ENCODE assay signal across 18 cellular contexts in the genomic region with DNA sequence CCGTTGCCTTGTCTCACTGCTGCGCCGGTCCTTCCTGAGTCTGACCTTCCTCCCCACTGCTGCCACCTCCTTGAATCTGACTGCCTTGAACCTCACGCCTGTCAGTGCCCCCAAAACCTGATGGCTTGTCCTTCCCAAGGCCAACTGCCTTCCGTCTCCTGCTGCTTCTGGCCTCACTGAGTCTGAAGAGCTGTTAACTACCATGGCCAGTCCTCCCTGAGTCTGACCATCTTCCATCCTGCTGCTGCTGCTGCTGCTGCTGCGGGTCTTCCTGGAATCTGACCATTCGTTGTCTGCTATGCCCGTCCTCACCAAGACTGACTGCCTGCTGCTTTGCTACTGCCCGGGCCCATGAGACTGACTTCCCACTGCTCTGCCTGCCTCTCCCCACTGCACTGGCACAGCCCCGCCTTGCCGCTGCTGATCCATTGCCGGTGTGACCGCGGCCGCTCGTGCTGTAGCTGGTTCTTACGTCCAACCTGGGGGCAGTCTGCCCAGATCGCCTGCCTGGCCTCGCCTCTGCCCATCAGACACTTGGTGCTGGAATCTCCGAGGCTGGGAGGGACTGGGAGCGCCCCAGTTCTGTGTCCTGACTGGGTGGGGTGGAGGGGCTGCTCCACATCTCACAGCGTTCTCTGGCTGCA. TPM values are rescaled to one million over a fixed set of nuclear protein-coding genes. Genes with fewer than 3 reads are reported as not detected.
DNase-seq lines count a peak whose midpoint lies in the region; ATAC-seq, FAIRE-seq and TF ChIP-seq lines count a peak whose summit lies in the region.
"Had no signal": no experiment of that assay in that cellular context is flagged by ENCODE, and none has a peak within 500 bp of the region (broad histone marks: within the 10 kb centered on the region; RNA-seq: fewer than 3 reads in every experiment).

No MANE protein-coding gene starts in this region.

- in situ Hi-C loops in K562 (cut with MboI), result no loop called here

- H3K4me1 Mint-ChIP-seq in CD4-positive, CD25-positive, alpha-beta regulatory T cell, result peaks cover 4 to 20% (median 8%) of the 10 kb centered on the region in 4 donors
- H3K4me1 Mint-ChIP-seq in GM23338 (peaks cover 15% of the 10 kb centered on the region; the same call in 2 of the 3 replicates), MCF 10A (ENCODE audit: insufficient read depth, unreplicated experiment) (no peaks in the 10 kb centered on the region), type B pancreatic cell (ENCODE audit: unreplicated experiment) (peaks cover 5% of the 10 kb centered on the region)

- TF ChIP-seq RAD21 in K562 (CRISPR knock-in tag; conservative IDR thresholded peaks at IDR 0.05 in 1 of 2, IDR thresholded peaks at IDR 0.05 in 1 of 2), result no peak

- peak overlapping the region; percentile 65 for H4K8ac ChIP-seq in neuronal stem cell (ENCODE audit: low read depth, low read length)

- no peak overlapping the region for H3K4ac ChIP-seq in neuronal stem cell (ENCODE audit: low read length)

- no peak overlapping the region for H2BK120ac ChIP-seq in neuronal stem cell (ENCODE audit: low read depth, low read length)

- no peaks in the 10 kb centered on the region for H3K9me3 ChIP-seq in CD4-positive, CD25-positive, alpha-beta regulatory T cell (ENCODE audit: control insufficient read depth in 2 of 2, low read length in 2 of 2)
- H3K9me3 ChIP-seq in K562 (replicated peaks; ENCODE audit: control insufficient read depth, insufficient read depth, low read depth, low read length) (no peaks in the 10 kb centered on the region), neuronal stem cell (replicated peaks in 1 of 2; ENCODE audit: control insufficient read depth in 2 of 2, insufficient read depth in 1 of 2, low read depth in 1 of 2, low read length in 2 of 2) (no peaks in the 10 kb centered on the region)
- H3K9me3 ChIP-seq: BE2C had no signal

- H3K9ac ChIP-seq in K562 (ENCODE audit: insufficient read depth in 1 of 2, low read depth in 2 of 2, low read length in 2 of 2), result peak overlapping the region in 1 of 2 experiments; percentile 74; a peak in 3 of 4 replicates
- no peak overlapping the region for H3K9ac ChIP-seq in neuronal stem cell (ENCODE audit: low read depth, low read length, poor library complexity)

- no peaks in the 10 kb centered on the region for H3K36me3 Mint-ChIP-seq in CD4-positive, CD25-positive, alpha-beta regulatory T cell
- H3K36me3 Mint-ChIP-seq in GM23338 (ENCODE audit: low read depth) (peaks cover 32% of the 10 kb centered on the region), MCF 10A (ENCODE audit: insufficient read depth, unreplicated experiment) (no peaks in the 10 kb centered on the region), type B pancreatic cell (peaks cover 4% of the 10 kb centered on the region)

- peak overlapping the region; percentile 96 for H3K23ac ChIP-seq in neuronal stem cell (ENCODE audit: low read depth, low read length, poor library complexity)

- no peak for DNase-seq in CD4-positive, CD25-positive, alpha-beta regulatory T cell
- DNase-seq in GM23338 (ENCODE audit: low spot score) (no peak), K562 (ENCODE audit: extremely low read depth in 1 of 4, low spot score in 3 of 4) (peak in 1 of 4 experiments; percentile 6), neuronal stem cell (ENCODE audit: low spot score) (no peak), MCF 10A (ENCODE audit: unreplicated experiment) (no peak), type B pancreatic cell (ENCODE audit: extremely low spot score, unreplicated experiment) (no peak)
- DNase-seq in stimulated activated CD4-positive, alpha-beta T cell treated with anti-CD3 and anti-CD28 coated beads, Interleukin-1b, Interleukin-23, amount 100 ng/mL, for 48 hours, result no peak
- no peak for DNase-seq in stimulated activated CD4-positive, alpha-beta T cell treated with anti-CD3 and anti-CD28 coated beads, Interleukin-4, amount 100 ng/mL, for 4 hours
- DNase-seq: BE2C, DMS53, HCEC 1CT, KBM-7, NCI-H1048, NCI-H2227 treated with DMSO at 0.1 percent for 48 hours, NCI-H526 treated with DMSO at 0.1 percent for 48 hours, SHP77 had no signal

- no peaks in the 10 kb centered on the region for H3K27me3 Mint-ChIP-seq in CD4-positive, CD25-positive, alpha-beta regulatory T cell
- H3K27me3 Mint-ChIP-seq in GM23338 (ENCODE audit: insufficient read depth, low read depth, poor library complexity) (peaks cover 19% of the 10 kb centered on the region), MCF 10A (ENCODE audit: insufficient read depth, unreplicated experiment) (peaks cover 19% of the 10 kb centered on the region), type B pancreatic cell (no peaks in the 10 kb centered on the region)

- H3K14ac ChIP-seq in neuronal stem cell (ENCODE audit: low read length), result no peak overlapping the region

- 44% methylated on average over 22 of the region's 22 CpGs for WGBS in K562 (ENCODE audit: insufficient coverage, low coverage, missing lambda C conversion rate)
- WGBS in neuronal stem cell (ENCODE audit: extremely low coverage in 2 of 2, insufficient read length in 2 of 2, insufficient replicate concordance in 1 of 2), 2 donors, result no CpG with 5 or more reads among the region's 22 CpGs

- peaks cover 4% of the 10 kb centered on the region for H3K79me1 ChIP-seq in neuronal stem cell (ENCODE audit: low read depth, low read length)

- no peaks in the 10 kb centered on the region for H3K27me3 ChIP-seq in CD4-positive, CD25-positive, alpha-beta regulatory T cell (ENCODE audit: control insufficient read depth, insufficient read depth, low read length)
- H3K27me3 ChIP-seq in GM23338 (ENCODE audit: insufficient read depth) (no peaks in the 10 kb centered on the region), K562 (ENCODE audit: control insufficient read depth in 2 of 2, insufficient read depth in 2 of 2, low read length in 2 of 2) (no peaks in the 10 kb centered on the region), neuronal stem cell (ENCODE audit: control insufficient read depth in 3 of 3, insufficient read depth in 3 of 3, low read depth in 1 of 3, low read length in 3 of 3) (no peaks in the 10 kb centered on the region)
- H3K27me3 ChIP-seq: BE2C had no signal

- no peaks in the 10 kb centered on the region for H3K9me1 ChIP-seq in K562 (ENCODE audit: control insufficient read depth, insufficient read depth, low read length)

- no peak for FAIRE-seq in K562 (lab: Jason Lieb, UNC)
- FAIRE-seq: HTR-8/SVneo, RCC 7860 had no signal

- H3K4me2 ChIP-seq in GM23338 (no peak overlapping the region), K562 (ENCODE audit: insufficient read depth, low read length) (peak overlapping the region; percentile 26), neuronal stem cell (ENCODE audit: insufficient read depth, low read length, poor library complexity, severe bottlenecking) (no peak overlapping the region)

- H3K4me1 ChIP-seq in CD4-positive, CD25-positive, alpha-beta regulatory T cell (ENCODE audit: control insufficient read depth, insufficient read depth, low read length, poor library complexity, severe bottlenecking), result peaks cover 13% of the 10 kb centered on the region
- H3K4me1 ChIP-seq in GM23338 (ENCODE audit: insufficient read depth), result no peaks in the 10 kb centered on the region
- peaks cover 6 to 32% of the 10 kb centered on the region in 2 experiments; a peak in 4 of 5 replicates for H3K4me1 ChIP-seq in K562 (replicated peaks in 1 of 2; ENCODE audit: control insufficient read depth in 2 of 2, insufficient read depth in 2 of 2, low read length in 2 of 2)
- H3K4me1 ChIP-seq in neuronal stem cell (ENCODE audit: control insufficient read depth in 2 of 2, insufficient read depth in 1 of 2, low read depth in 1 of 2, low read length in 2 of 2), result no peaks in the 10 kb centered on the region
- H3K4me1 ChIP-seq: BE2C had no signal

- ATAC-seq in CD4-positive, CD25-positive, alpha-beta regulatory T cell (ENCODE audit: low read depth in 2 of 2), result no peak
- ATAC-seq in GM23338 (no peak), K562 (no peak)

- H2BK5ac ChIP-seq in neuronal stem cell (ENCODE audit: low read length), result peak overlapping the region; percentile 53

- H4K20me1 ChIP-seq in GM23338 (replicated peaks; ENCODE audit: insufficient read depth) (peaks cover 4% of the 10 kb centered on the region), K562 (replicated peaks; ENCODE audit: control insufficient read depth, insufficient read depth, low read length) (no peaks in the 10 kb centered on the region)

- no peak overlapping the region for H3K4me3 ChIP-seq in CD4-positive, CD25-positive, alpha-beta regulatory T cell (ENCODE audit: low read depth, low read length)
- H3K4me3 ChIP-seq in GM23338, result no peak overlapping the region
- no peak overlapping the region for H3K4me3 ChIP-seq in K562
- no peak overlapping the region for H3K4me3 ChIP-seq in neuronal stem cell (ENCODE audit: low read length in 2 of 2)

- H3K18ac ChIP-seq in neuronal stem cell (ENCODE audit: low read length), result no peak overlapping the region

- TF ChIP-seq CTCF in GM23338 (conservative IDR thresholded peaks at IDR 0.05; ENCODE audit: low read depth in 2 of 2) (no peak), K562 (IDR thresholded peaks at IDR 0.05 in 2 of 3, conservative IDR thresholded peaks at IDR 0.05 in 1 of 3; ENCODE audit: insufficient read depth in 2 of 3, low read depth in 1 of 3, low read length in 3 of 3) (no peak), MCF 10A (IDR thresholded peaks at IDR 0.05; ENCODE audit: unreplicated experiment) (no peak), type B pancreatic cell (conservative IDR thresholded peaks at IDR 0.05) (no peak)

- POLR2A ChIA-PET in K562 (lab: Yijun Ruan, JAX) (interaction anchor here (0.6 to 1.1 kb wide), 3 partner anchors 9 to 336 kb away, joined by 3 read pairs; no protein-coding TSS in a partner anchor), MCF 10A (lab: Yijun Ruan, JAX) (no interaction called here)

- CTCF ChIA-PET in K562 (lab: Yijun Ruan, JAX; ENCODE audit: low intra/inter-chr PET ratio), result no interaction called here
- CTCF ChIA-PET in MCF 10A (lab: Yijun Ruan, JAX), result interaction anchor here (0.8 kb wide), 1 partner anchor 22 kb away, joined by 3 read pairs; no protein-coding TSS in a partner anchor

- H2AK5ac ChIP-seq in neuronal stem cell (ENCODE audit: low read depth, low read length), result peak overlapping the region; percentile 70

- no peak overlapping the region for H3K27ac ChIP-seq in CD4-positive, CD25-positive, alpha-beta regulatory T cell (ENCODE audit: insufficient read depth, low read length, poor library complexity, severe bottlenecking)
- H3K27ac ChIP-seq in GM23338 (ENCODE audit: low read depth) (no peak overlapping the region), K562 (ENCODE audit: extremely low read depth, low read depth, low read length) (no peak overlapping the region), neuronal stem cell (replicated peaks; ENCODE audit: low read length) (no peak overlapping the region)

- peak overlapping the region in 2 of 3 donors; percentile 67 to 92 for H3K27ac Mint-ChIP-seq in CD4-positive, CD25-positive, alpha-beta regulatory T cell
- H3K27ac Mint-ChIP-seq in GM23338 (peak overlapping the region; percentile 57; the same call in 1 of the 2 replicates), MCF 10A (ENCODE audit: low read depth, unreplicated experiment) (no peak overlapping the region), type B pancreatic cell (no peak overlapping the region)

- BruUV-seq in K562 (replicated peaks; lab: Mats Ljungman, UMichigan) (no TSS peak), MCF 10A (replicated peaks; lab: Mats Ljungman, UMichigan) (no TSS peak)

- no peaks in the 10 kb centered on the region for H3K79me2 ChIP-seq in GM23338 (replicated peaks; ENCODE audit: insufficient read depth)
- no peaks in the 10 kb centered on the region for H3K79me2 ChIP-seq in K562 (ENCODE audit: control insufficient read depth, insufficient read depth, low read length)

- H3K9me3 Mint-ChIP-seq in CD4-positive, CD25-positive, alpha-beta regulatory T cell, result no peaks in the 10 kb centered on the region
- H3K9me3 Mint-ChIP-seq in GM23338, result no peaks in the 10 kb centered on the region
- no peaks in the 10 kb centered on the region for H3K9me3 Mint-ChIP-seq in MCF 10A (ENCODE audit: unreplicated experiment)
- H3K9me3 Mint-ChIP-seq in type B pancreatic cell, result peaks cover 4% of the 10 kb centered on the region

- 0 out of 2 replicates have a peak, but pooled peaks cover 18% of the 10 kb centered on the region for H3F3A ChIP-seq in GM23338 (replicated peaks; ENCODE audit: low read depth)

- H4K91ac ChIP-seq in neuronal stem cell (ENCODE audit: low read depth, low read length, poor library complexity), result no peak overlapping the region

- H2BK12ac ChIP-seq in neuronal stem cell (ENCODE audit: low read length), result no peak overlapping the region

- H3K36me3 ChIP-seq in CD4-positive, CD25-positive, alpha-beta regulatory T cell (ENCODE audit: control insufficient read depth, insufficient read depth, low read length), result no peaks in the 10 kb centered on the region
- peaks cover 4% of the 10 kb centered on the region; the same call in 1 of the 2 replicates for H3K36me3 ChIP-seq in GM23338 (ENCODE audit: insufficient read depth)
- H3K36me3 ChIP-seq in K562 (ENCODE audit: control insufficient read depth, insufficient read depth, low read length), result no peaks in the 10 kb centered on the region
- H3K36me3 ChIP-seq in neuronal stem cell (replicated peaks in 1 of 2; ENCODE audit: control insufficient read depth in 2 of 2, insufficient read depth in 2 of 2, low read length in 2 of 2), result peaks cover 9 to 40% of the 10 kb centered on the region in 2 donors
- H3K36me3 ChIP-seq: BE2C had no signal

- no peak overlapping the region for H2AFZ ChIP-seq in GM23338
- H2AFZ ChIP-seq in K562 (ENCODE audit: low read depth, low read length), result peak overlapping the region; percentile 71
- no peak overlapping the region for H2AFZ ChIP-seq in neuronal stem cell (ENCODE audit: low read length)

- TF ChIP-seq POLR2A in K562 (conservative IDR thresholded peaks at IDR 0.05), result no peak

- no peak for TF ChIP-seq EP300 in K562 (IDR thresholded peaks at IDR 0.05; ENCODE audit: low read length)

- H3K9me2 ChIP-seq in GM23338 (ENCODE audit: insufficient read depth), result no peaks in the 10 kb centered on the region

- intact Hi-C loops in K562 (cut with micrococcal nuclease), result no loop called here
- intact Hi-C loops in MCF 10A (cut with micrococcal nuclease), result no loop called here

- H2BK15ac ChIP-seq in neuronal stem cell (ENCODE audit: low read length), result no peak overlapping the region

- H3K4me3 Mint-ChIP-seq in CD4-positive, CD25-positive, alpha-beta regulatory T cell, result no peak overlapping the region
- H3K4me3 Mint-ChIP-seq in GM23338 (peak overlapping the region; percentile 10; the same call in 1 of the 3 replicates), MCF 10A (ENCODE audit: unreplicated experiment) (no peak overlapping the region), type B pancreatic cell (no peak overlapping the region)

RNA-seq across cellular contexts. Expression of gene RCN3, which starts 2.9 kb away (rescaled TPM):
- 3.6 TPM for total RNA-seq in CD4-positive, CD25-positive, alpha-beta regulatory T cell
- 1 to 10 TPM; 1.5 to 5.5 (median 2.5) TPM for polyA plus RNA-seq in CD4-positive, CD25-positive, alpha-beta regulatory T cell
- 44.0 and 54.8 TPM in 2 replicates for total RNA-seq in GM23338 (2014; rRNA removed; shearing (Covaris generic))
- polyA plus RNA-seq in GM23338 (2016; fragmentation: Nextera tagmentation; extraction: Ambion mirVana) (40.2 and 45.8 TPM in 2 replicates), K562 (2011; rRNA removed) (1.6 and 3.3 TPM in 2 replicates), K562 (2014; fragmentation: Illumina TruSeq; extraction: Trizol) (2.0 and 6.4 TPM in 2 replicates), K562 (2014; fragmentation: Nextera tagmentation; extraction: Ambion mirVana) (under 1 TPM; 0.43 to 0.76 TPM), K562 (2014; rRNA removed) (4.9 and 6.8 TPM in 2 replicates)
- 2.7 and 4.6 TPM in 2 replicates for total RNA-seq in K562 (2011; cell fraction: chromatin; rRNA removed; ENCODE audit: low replicate concordance)
- 6.2 and 9.2 TPM in 2 replicates for total RNA-seq in K562 (2011; cell fraction: nucleolus; rRNA removed)
- 6.4 and 6.9 TPM in 2 replicates for total RNA-seq in K562 (2011; cell fraction: nucleoplasm; rRNA removed)
- total RNA-seq in K562 (2014; rRNA removed) (14.1 and 17.7 TPM in 2 replicates), K562 (2014; rRNA removed; fragmentation: Illumina TruSeq; extraction: Trizol) (0.70 and 1.3 TPM in 2 replicates), K562 (2015; rRNA removed; fragmentation: Illumina TruSeq; extraction: Trizol) (2.6 and 3.2 TPM in 2 replicates), K562 (2021) (9.0 TPM in 2 replicates), MCF 10A (2022) (not detected in 2 replicates), type B pancreatic cell (ENCODE audit: low replicate concordance) (4.5 and 12.1 TPM in 2 replicates)
- 4.5 and 6.6 TPM in 2 replicates for polyA plus RNA-seq in K562 (2011; cell fraction: cytosol; rRNA removed)
- 5.2 TPM in 2 replicates for polyA plus RNA-seq in K562 (2011; cell fraction: nucleus; rRNA removed)
- polyA plus RNA-seq in K562 (2012), result 4.2 and 4.7 TPM in 2 replicates
- polyA minus RNA-seq in K562 (2011; rRNA and poly(A)+ RNA removed), result 0.15 and 0.25 TPM in 2 replicates
- polyA minus RNA-seq in K562 (2011; cell fraction: cytosol; rRNA and poly(A)+ RNA removed), result 3.2 and 8.5 TPM in 2 replicates
- 1.5 and 2.7 TPM in 2 replicates for polyA minus RNA-seq in K562 (2011; cell fraction: nucleus; rRNA and poly(A)+ RNA removed)
- 6.8 TPM for polyA plus RNA-seq in neuronal stem cell (2013, experiment 1 of 2)
- polyA plus RNA-seq in neuronal stem cell (2013, experiment 2 of 2), result 7.0 TPM

RNA-seq across cellular contexts. Expression of gene FCGRT, which starts 12.5 kb away (rescaled TPM):
- total RNA-seq in CD4-positive, CD25-positive, alpha-beta regulatory T cell, result 23.3 TPM
- polyA plus RNA-seq in CD4-positive, CD25-positive, alpha-beta regulatory T cell, result 10 to 100 TPM; 43.0 to 63.0 (median 49.8) TPM
- 23.5 and 41.7 TPM in 2 replicates for total RNA-seq in GM23338 (2014; rRNA removed; shearing (Covaris generic))
- 62.3 and 66.8 TPM in 2 replicates for polyA plus RNA-seq in GM23338 (2016; fragmentation: Nextera tagmentation; extraction: Ambion mirVana)
- total RNA-seq in K562 (2011; cell fraction: chromatin; rRNA removed; ENCODE audit: low replicate concordance), result 2.5 and 8.7 TPM in 2 replicates
- 5.9 and 8.0 TPM in 2 replicates for total RNA-seq in K562 (2011; cell fraction: nucleolus; rRNA removed)
- 4.7 and 6.6 TPM in 2 replicates for total RNA-seq in K562 (2011; cell fraction: nucleoplasm; rRNA removed)
- total RNA-seq in K562 (2014; rRNA removed), result 0.77 and 2.8 TPM in 2 replicates
- total RNA-seq in K562 (2014; rRNA removed; fragmentation: Illumina TruSeq; extraction: Trizol), result 0.38 and 1.1 TPM in 2 replicates
- total RNA-seq in K562 (2015; rRNA removed; fragmentation: Illumina TruSeq; extraction: Trizol), result 1.2 and 1.7 TPM in 2 replicates
- 2.2 and 4.0 TPM in 2 replicates for total RNA-seq in K562 (2021)
- 1.0 and 8.6 TPM in 2 replicates for polyA plus RNA-seq in K562 (2011; rRNA removed)
- 2.7 and 9.7 TPM in 2 replicates for polyA plus RNA-seq in K562 (2011; cell fraction: cytosol; rRNA removed)
- polyA plus RNA-seq in K562 (2011; cell fraction: nucleus; rRNA removed), result 3.4 and 18.3 TPM in 2 replicates
- polyA plus RNA-seq in K562 (2012), result 3.5 and 7.8 TPM in 2 replicates
- 1.4 and 1.6 TPM in 2 replicates for polyA plus RNA-seq in K562 (2014; fragmentation: Illumina TruSeq; extraction: Trizol)
- polyA plus RNA-seq in K562 (2014; fragmentation: Nextera tagmentation; extraction: Ambion mirVana), result under 1 TPM; 0.11 to 0.18 TPM
- 1.8 and 2.2 TPM in 2 replicates for polyA plus RNA-seq in K562 (2014; rRNA removed)
- 0.56 and 3.3 TPM in 2 replicates for polyA minus RNA-seq in K562 (2011; rRNA and poly(A)+ RNA removed)
- 1.4 and 10.9 TPM in 2 replicates for polyA minus RNA-seq in K562 (2011; cell fraction: cytosol; rRNA and poly(A)+ RNA removed)
- 0.40 and 2.1 TPM in 2 replicates for polyA minus RNA-seq in K562 (2011; cell fraction: nucleus; rRNA and poly(A)+ RNA removed)
- polyA plus RNA-seq in neuronal stem cell (2013, experiment 1 of 2), result 32.8 TPM
- 29.3 TPM for polyA plus RNA-seq in neuronal stem cell (2013, experiment 2 of 2)
- total RNA-seq in MCF 10A (2022), result not detected in 2 replicates
- 102 and 106 TPM in 2 replicates for total RNA-seq in type B pancreatic cell (ENCODE audit: low replicate concordance)

RNA-seq across cellular contexts. Expression of gene RPS11, which starts 28.7 kb away (rescaled TPM):
- total RNA-seq in CD4-positive, CD25-positive, alpha-beta regulatory T cell, result 2,000 TPM
- 1,000 to 10,000 TPM; 1,810 to 2,513 (median 2,330) TPM for polyA plus RNA-seq in CD4-positive, CD25-positive, alpha-beta regulatory T cell
- total RNA-seq in GM23338 (2014; rRNA removed; shearing (Covaris generic)), result 4,006 and 4,643 TPM in 2 replicates
- polyA plus RNA-seq in GM23338 (2016; fragmentation: Nextera tagmentation; extraction: Ambion mirVana), result 2,646 and 2,793 TPM in 2 replicates
- 240 and 424 TPM in 2 replicates for total RNA-seq in K562 (2011; cell fraction: chromatin; rRNA removed; ENCODE audit: low replicate concordance)
- total RNA-seq in K562 (2011; cell fraction: nucleolus; rRNA removed), result 713 and 872 TPM in 2 replicates
- total RNA-seq in K562 (2011; cell fraction: nucleoplasm; rRNA removed), result 819 and 1,369 TPM in 2 replicates
- 4,429 and 4,457 TPM in 2 replicates for total RNA-seq in K562 (2014; rRNA removed)
- 3,727 and 4,095 TPM in 2 replicates for total RNA-seq in K562 (2014; rRNA removed; fragmentation: Illumina TruSeq; extraction: Trizol)
- 4,584 and 4,811 TPM in 2 replicates for total RNA-seq in K562 (2015; rRNA removed; fragmentation: Illumina TruSeq; extraction: Trizol)
- total RNA-seq in K562 (2021), result 2,569 and 2,586 TPM in 2 replicates
- 3,634 and 4,412 TPM in 2 replicates for polyA plus RNA-seq in K562 (2011; rRNA removed)
- polyA plus RNA-seq in K562 (2011; cell fraction: cytosol; rRNA removed), result 6,629 and 8,365 TPM in 2 replicates
- polyA plus RNA-seq in K562 (2011; cell fraction: nucleus; rRNA removed), result 1,560 and 2,176 TPM in 2 replicates
- polyA plus RNA-seq in K562 (2012), result 4,370 and 4,381 TPM in 2 replicates
- polyA plus RNA-seq in K562 (2014; fragmentation: Illumina TruSeq; extraction: Trizol), result 9,049 and 9,152 TPM in 2 replicates
- polyA plus RNA-seq in K562 (2014; fragmentation: Nextera tagmentation; extraction: Ambion mirVana), result 1,000 to 10,000 TPM; 3,635 to 4,338 TPM
- polyA plus RNA-seq in K562 (2014; rRNA removed), result 4,533 and 5,388 TPM in 2 replicates
- polyA minus RNA-seq in K562 (2011; rRNA and poly(A)+ RNA removed), result 1,200 and 1,243 TPM in 2 replicates
- 776 and 786 TPM in 2 replicates for polyA minus RNA-seq in K562 (2011; cell fraction: cytosol; rRNA and poly(A)+ RNA removed)
- polyA minus RNA-seq in K562 (2011; cell fraction: nucleus; rRNA and poly(A)+ RNA removed), result 241 and 515 TPM in 2 replicates
- 5,708 TPM for polyA plus RNA-seq in neuronal stem cell (2013, experiment 1 of 2)
- 5,584 TPM for polyA plus RNA-seq in neuronal stem cell (2013, experiment 2 of 2)
- total RNA-seq in MCF 10A (2022), result 2,096 and 2,306 TPM in 2 replicates
- total RNA-seq in type B pancreatic cell (ENCODE audit: low replicate concordance), result 2,401 and 2,461 TPM in 2 replicates

RNA-seq across cellular contexts. Expression of gene RPL13A, which starts 37.5 kb away (rescaled TPM):
- 3,622 TPM for total RNA-seq in CD4-positive, CD25-positive, alpha-beta regulatory T cell
- 1,000 to 10,000 TPM; 1,768 to 2,996 (median 2,546) TPM for polyA plus RNA-seq in CD4-positive, CD25-positive, alpha-beta regulatory T cell
- total RNA-seq in GM23338 (2014; rRNA removed; shearing (Covaris generic)), result 2,007 and 2,412 TPM in 2 replicates
- polyA plus RNA-seq in GM23338 (2016; fragmentation: Nextera tagmentation; extraction: Ambion mirVana) (2,105 and 2,261 TPM in 2 replicates), K562 (2011; rRNA removed) (3,377 and 4,740 TPM in 2 replicates), K562 (2014; fragmentation: Illumina TruSeq; extraction: Trizol) (2,949 and 2,951 TPM in 2 replicates), K562 (2014; fragmentation: Nextera tagmentation; extraction: Ambion mirVana) (1,000 to 10,000 TPM; 2,516 to 2,665 TPM), K562 (2014; rRNA removed) (5,374 and 5,482 TPM in 2 replicates)
- 424 and 920 TPM in 2 replicates for total RNA-seq in K562 (2011; cell fraction: chromatin; rRNA removed; ENCODE audit: low replicate concordance)
- total RNA-seq in K562 (2011; cell fraction: nucleolus; rRNA removed), result 1,992 and 2,335 TPM in 2 replicates
- total RNA-seq in K562 (2011; cell fraction: nucleoplasm; rRNA removed), result 1,435 and 2,039 TPM in 2 replicates
- total RNA-seq in K562 (2014; rRNA removed) (4,435 and 4,908 TPM in 2 replicates), K562 (2014; rRNA removed; fragmentation: Illumina TruSeq; extraction: Trizol) (1,693 and 1,744 TPM in 2 replicates), K562 (2015; rRNA removed; fragmentation: Illumina TruSeq; extraction: Trizol) (2,336 and 2,363 TPM in 2 replicates), K562 (2021) (3,484 and 3,598 TPM in 2 replicates), MCF 10A (2022) (3,716 and 3,819 TPM in 2 replicates), type B pancreatic cell (ENCODE audit: low replicate concordance) (3,274 and 3,593 TPM in 2 replicates)
- polyA plus RNA-seq in K562 (2011; cell fraction: cytosol; rRNA removed), result 4,156 and 5,491 TPM in 2 replicates
- polyA plus RNA-seq in K562 (2011; cell fraction: nucleus; rRNA removed), result 2,583 and 2,819 TPM in 2 replicates
- polyA plus RNA-seq in K562 (2012), result 5,015 and 6,183 TPM in 2 replicates
- polyA minus RNA-seq in K562 (2011; rRNA and poly(A)+ RNA removed), result 823 and 942 TPM in 2 replicates
- polyA minus RNA-seq in K562 (2011; cell fraction: cytosol; rRNA and poly(A)+ RNA removed), result 967 and 1,445 TPM in 2 replicates
- polyA minus RNA-seq in K562 (2011; cell fraction: nucleus; rRNA and poly(A)+ RNA removed), result 1,358 and 2,443 TPM in 2 replicates
- polyA plus RNA-seq in neuronal stem cell (2013, experiment 1 of 2), result 6,856 TPM
- polyA plus RNA-seq in neuronal stem cell (2013, experiment 2 of 2), result 6,819 TPM

RNA-seq across cellular contexts. Expression of gene FLT3LG, which starts 50.9 kb away (rescaled TPM):
- total RNA-seq in CD4-positive, CD25-positive, alpha-beta regulatory T cell, result 250 TPM
- 100 to 1,000 TPM; 103 to 154 (median 112) TPM for polyA plus RNA-seq in CD4-positive, CD25-positive, alpha-beta regulatory T cell
- total RNA-seq in GM23338 (2014; rRNA removed; shearing (Covaris generic)), result 0.49 TPM in 1 of 2 replicates, not detected in the other
- polyA plus RNA-seq in GM23338 (2016; fragmentation: Nextera tagmentation; extraction: Ambion mirVana), result 1.8 and 3.3 TPM in 2 replicates
- total RNA-seq in K562 (2011; cell fraction: chromatin; rRNA removed; ENCODE audit: low replicate concordance), result 5.7 and 5.8 TPM in 2 replicates
- 3.2 and 4.3 TPM in 2 replicates for total RNA-seq in K562 (2011; cell fraction: nucleolus; rRNA removed)
- 5.0 and 5.5 TPM in 2 replicates for total RNA-seq in K562 (2011; cell fraction: nucleoplasm; rRNA removed)
- 0.86 and 2.2 TPM in 2 replicates for total RNA-seq in K562 (2014; rRNA removed)
- total RNA-seq in K562 (2014; rRNA removed; fragmentation: Illumina TruSeq; extraction: Trizol), result 0.35 and 1.1 TPM in 2 replicates
- total RNA-seq in K562 (2015; rRNA removed; fragmentation: Illumina TruSeq; extraction: Trizol), result 1.1 and 1.5 TPM in 2 replicates
- 5.0 and 6.4 TPM in 2 replicates for total RNA-seq in K562 (2021)
- 1.2 and 2.5 TPM in 2 replicates for polyA plus RNA-seq in K562 (2011; rRNA removed)
- polyA plus RNA-seq in K562 (2011; cell fraction: cytosol; rRNA removed), result 1.7 and 5.8 TPM in 2 replicates
- polyA plus RNA-seq in K562 (2011; cell fraction: nucleus; rRNA removed), result 2.3 and 4.0 TPM in 2 replicates
- polyA plus RNA-seq in K562 (2012), result 5.5 and 15.1 TPM in 2 replicates
- 1.4 and 3.4 TPM in 2 replicates for polyA plus RNA-seq in K562 (2014; fragmentation: Illumina TruSeq; extraction: Trizol)
- polyA plus RNA-seq in K562 (2014; fragmentation: Nextera tagmentation; extraction: Ambion mirVana), result under 1 TPM; 0.31 to 0.49 TPM
- polyA plus RNA-seq in K562 (2014; rRNA removed), result 2.8 and 4.2 TPM in 2 replicates
- 0.24 and 0.95 TPM in 2 replicates for polyA minus RNA-seq in K562 (2011; rRNA and poly(A)+ RNA removed)
- polyA minus RNA-seq in K562 (2011; cell fraction: cytosol; rRNA and poly(A)+ RNA removed), result 2.0 TPM in 1 of 2 replicates, not detected in the other
- polyA minus RNA-seq in K562 (2011; cell fraction: nucleus; rRNA and poly(A)+ RNA removed), result 0.54 and 1.6 TPM in 2 replicates
- polyA plus RNA-seq in neuronal stem cell (2013, experiment 1 of 2), result 2.0 TPM
- polyA plus RNA-seq in neuronal stem cell (2013, experiment 2 of 2), result 2.1 TPM
- total RNA-seq in MCF 10A (2022), result 1.5 and 3.6 TPM in 2 replicates
- 1.9 and 2.0 TPM in 2 replicates for total RNA-seq in type B pancreatic cell (ENCODE audit: low replicate concordance)

Comparison
In these comparisons a context has a peak if more than half of its experiments do, and no peak if none do; other contexts are left out.
1. H3K27ac Mint-ChIP-seq: peak in CD4-positive, CD25-positive, alpha-beta regulatory T cell (2 of 3) and GM23338 (single experiment); none in MCF 10A (single experiment) and type B pancreatic cell (single experiment).